Comparison of ENCODE assay signal across 1 cellular context in the genomic region with DNA sequence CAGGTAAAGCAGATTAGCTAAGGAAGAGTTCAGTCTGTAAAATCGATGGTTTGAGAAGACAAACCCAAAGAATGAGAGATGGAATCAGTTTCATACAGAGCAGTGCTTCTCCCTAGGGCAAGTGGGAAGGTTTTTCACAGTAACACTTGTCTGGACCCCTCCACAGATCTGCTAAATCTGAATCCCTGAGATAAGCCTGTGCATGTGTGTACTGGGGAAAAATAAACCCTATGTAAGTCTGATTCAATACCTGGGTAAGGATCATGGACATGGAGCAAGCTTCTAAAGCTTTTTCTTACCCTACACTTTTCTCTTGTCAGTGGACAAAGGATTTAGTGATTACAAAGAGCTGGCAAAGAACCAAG.
TF ChIP-seq lines count a peak whose summit lies in the region.

No MANE protein-coding gene starts in this region.

TF ChIP-seq in HepG2, 621 proteins besides CTCF, POLR2A, EP300 and RAD21:
- TF ChIP-seq ZNF670 (CRISPR knock-in tag; IDR thresholded peaks at IDR 0.05; ENCODE audit: borderline replicate concordance) (no peak), RARG (CRISPR knock-in tag; IDR thresholded peaks at IDR 0.05; ENCODE audit: low read depth) (no peak), ZNF605 (CRISPR knock-in tag; IDR thresholded peaks at IDR 0.05) (no peak)
